In the genomic region with DNA sequence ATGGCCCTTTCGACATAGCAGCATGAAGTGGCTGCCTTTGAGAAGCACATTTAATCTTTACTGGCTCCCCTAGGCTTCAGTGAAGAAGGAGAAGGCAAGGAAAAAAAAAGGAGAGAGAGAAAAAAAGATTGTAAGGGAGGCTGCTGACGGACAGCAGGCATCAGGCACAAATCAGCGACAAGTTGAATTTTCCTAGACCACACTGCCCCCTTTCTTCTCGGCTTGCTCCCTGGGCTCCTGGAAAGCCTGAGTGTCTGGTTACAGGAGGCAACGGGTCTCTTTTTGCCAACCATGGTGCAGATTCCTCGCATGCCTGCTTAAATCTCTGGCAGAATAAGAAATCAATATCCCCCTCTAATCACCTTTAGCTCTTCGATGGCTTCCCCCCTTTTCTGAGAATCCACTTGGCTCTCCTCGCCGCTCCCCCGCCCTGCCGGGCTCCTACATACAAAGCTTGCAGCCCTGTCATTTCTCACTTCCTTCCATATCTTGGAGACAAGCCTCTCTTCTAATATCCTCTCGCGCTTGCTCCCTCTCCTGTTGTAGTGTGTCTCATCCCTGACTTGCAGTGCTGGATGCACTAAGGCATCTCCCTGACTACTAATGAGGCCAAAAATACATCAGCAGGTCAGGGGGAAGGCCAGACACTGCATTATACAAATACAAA, we compare ENCODE assay signal across 9 cellular contexts. TPM values are rescaled to one million over a fixed set of nuclear protein-coding genes. Genes with fewer than 3 reads are reported as not detected.
DNase-seq lines count a peak whose midpoint lies in the region; ATAC-seq and TF ChIP-seq lines count a peak whose summit lies in the region.
"Had no signal": no experiment of that assay in that cellular context is flagged by ENCODE, and none has a peak within 500 bp of the region (broad histone marks: within the 10 kb centered on the region; RNA-seq: fewer than 3 reads in every experiment).

No MANE protein-coding gene starts in this region.

- H3K27me3 ChIP-seq in RWPE2 (ENCODE audit: insufficient read depth, poor library complexity, severe bottlenecking), result no peaks in the 10 kb centered on the region

- H3K36me3 Mint-ChIP-seq in nephron (ENCODE audit: low read depth), result peaks cover 11% of the 10 kb centered on the region
- H3K36me3 Mint-ChIP-seq: memory B cell had no signal

- no peak overlapping the region for H3K4me3 Mint-ChIP-seq in nephron

- TF ChIP-seq CTCF in RWPE2 (IDR thresholded peaks at IDR 0.05; ENCODE audit: poor library complexity, severe bottlenecking) (no peak), fibroblast of pulmonary artery (IDR thresholded peaks at IDR 0.05; ENCODE audit: low read length, missing control alignments) (peak; percentile 71), nephron (IDR thresholded peaks at IDR 0.05; ENCODE audit: unreplicated experiment in 3 of 3) (peak; percentile 62 to 76 (median 65))

- H3K27ac ChIP-seq in RWPE2 (ENCODE audit: poor library complexity, severe bottlenecking), result peak overlapping the region; percentile 6

- ATAC-seq in RWPE2 (ENCODE audit: low read depth), result no peak
- no peak for ATAC-seq in GM21367 (IDR thresholded peaks at IDR 0.05; ENCODE audit: unreplicated experiment)
- no peak for ATAC-seq in GM21717 (IDR thresholded peaks at IDR 0.05; ENCODE audit: unreplicated experiment)
- no peak for ATAC-seq in GM19467 (IDR thresholded peaks at IDR 0.05; ENCODE audit: unreplicated experiment)

- H3K9me3 Mint-ChIP-seq in nephron, result no peaks in the 10 kb centered on the region

- no peak overlapping the region for H3K27ac Mint-ChIP-seq in nephron
- H3K27ac Mint-ChIP-seq: memory B cell had no signal

- peak; percentile 59 for DNase-seq in G401 (ENCODE audit: low spot score)
- no peak for DNase-seq in RWPE2 (ENCODE audit: low spot score)
- peak; percentile 89 for DNase-seq in fibroblast of pulmonary artery (ENCODE audit: low read depth)
- DNase-seq in NCI-H146 treated with DMSO at 0.1 percent for 48 hours (lab: John Stamatoyannopoulos, UW; ENCODE audit: unreplicated experiment), result no peak

- H3K27me3 Mint-ChIP-seq in nephron (ENCODE audit: low read depth), result no peaks in the 10 kb centered on the region

- H3K9me3 ChIP-seq in RWPE2 (ENCODE audit: severe bottlenecking), result no peaks in the 10 kb centered on the region

- H3K4me3 ChIP-seq in RWPE2 (ENCODE audit: severe bottlenecking) (no peak overlapping the region), fibroblast of pulmonary artery (replicated peaks; ENCODE audit: low read depth, low read length) (peak overlapping the region; percentile 65)

- H3K36me3 ChIP-seq in RWPE2 (ENCODE audit: low read depth), result peaks cover 89% of the 10 kb centered on the region

- peaks cover 15% of the 10 kb centered on the region for H3K4me1 Mint-ChIP-seq in nephron

- in situ Hi-C loops in G401 (cut with HindIII; ENCODE audit: low sequenced_read_pairs), result no loop called here

- peaks cover 47% of the 10 kb centered on the region for H3K4me1 ChIP-seq in RWPE2 (ENCODE audit: insufficient read depth, poor library complexity, severe bottlenecking)

RNA-seq across cellular contexts. Expression of a gene that starts 14.3 kb away (rescaled TPM):
- not detected in 2 replicates for total RNA-seq in G401 (2014; rRNA removed; shearing (Covaris generic))

Comparison
In these comparisons a context has a peak if more than half of its experiments do, and no peak if none do; other contexts are left out.
1. DNase-seq: peak in G401 (single experiment) and fibroblast of pulmonary artery (single experiment); none in RWPE2 (single experiment) and NCI-H146 treated with DMSO at 0.1 percent for 48 hours (single experiment).